ENCODE assay signal across 13 cellular contexts in the genomic region with DNA sequence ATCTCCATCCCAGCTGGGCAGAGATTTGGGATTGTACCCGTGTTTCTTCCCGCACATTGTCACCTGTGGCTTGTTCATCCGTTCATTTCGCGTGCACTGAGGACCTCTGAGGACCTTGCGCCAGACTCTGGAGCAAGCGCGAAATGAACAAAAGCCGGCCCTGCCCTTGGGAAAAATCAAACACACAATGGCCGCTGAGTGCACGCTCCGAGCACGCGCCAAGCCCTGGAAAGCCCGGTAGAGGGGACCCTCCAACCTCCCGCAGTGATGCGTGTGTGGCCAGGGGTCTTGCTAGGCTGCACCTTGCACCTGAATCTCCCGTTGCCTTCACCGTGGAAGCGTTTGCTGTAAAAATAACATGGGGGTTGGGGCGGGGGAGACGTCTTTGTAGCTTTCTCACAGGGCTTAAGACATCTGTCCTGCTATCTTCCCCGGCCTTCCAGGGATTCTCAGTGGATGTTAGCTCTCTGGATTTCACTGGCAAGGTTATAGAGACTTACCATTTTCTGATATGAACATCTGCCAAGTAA. TPM values are rescaled to one million over a fixed set of nuclear protein-coding genes. Genes with fewer than 3 reads are reported as not detected.
A peak's percentile ranks its signal among the peaks of the same experiment; 100 is the strongest.
DNase-seq lines count a peak whose midpoint lies in the region; ATAC-seq, FAIRE-seq and TF ChIP-seq lines count a peak whose summit lies in the region.
"Had no signal": no experiment of that assay in that cellular context is flagged by ENCODE, and none has a peak within 500 bp of the region (broad histone marks: within the 10 kb centered on the region; RNA-seq: fewer than 3 reads in every experiment).

No MANE protein-coding gene starts in this region.

- H3K27ac Mint-ChIP-seq in CD8-positive, alpha-beta T cell: no peak overlapping the region
- H3K27ac Mint-ChIP-seq in endodermal cell: peak overlapping the region; percentile 74

- H3K27me3 ChIP-seq in CD8-positive, alpha-beta T cell (ENCODE audit: insufficient read depth, low read length): no peaks in the 10 kb centered on the region
- H3K27me3 ChIP-seq in endodermal cell (ENCODE audit: control insufficient read depth, insufficient read depth, low read length, poor library complexity, severe bottlenecking): no peaks in the 10 kb centered on the region
- no peaks in the 10 kb centered on the region for H3K27me3 ChIP-seq in osteoblast (ENCODE audit: insufficient read depth, low read length)
- H3K27me3 ChIP-seq: MG63 had no signal

- peak overlapping the region; percentile 89 for H2AFZ ChIP-seq in osteoblast (ENCODE audit: low read length)

- ATAC-seq in CD8-positive, alpha-beta T cell: no peak
- ATAC-seq in HG03045 (IDR thresholded peaks at IDR 0.05; ENCODE audit: unreplicated experiment): no peak

- POLR2A ChIA-PET in CD8-positive, alpha-beta T cell (lab: Charles Lee): interaction anchor here (1.7 to 2.4 kb wide), 4 partner anchors 37 to 201 kb away, joined by 5 to 15 read pairs (median 9); partner anchors contain the start of genes ZNF777 and ZNF783

- 94 to 96% methylated on average over 19 to 23 of the region's 23 CpGs for WGBS in endodermal cell (ENCODE audit: insufficient coverage in 1 of 2, insufficient read length in 1 of 2), 2 experiments

- no peaks in the 10 kb centered on the region for H3K9me3 Mint-ChIP-seq in CD8-positive, alpha-beta T cell
- H3K9me3 Mint-ChIP-seq in endodermal cell: no peaks in the 10 kb centered on the region

- H3K4me3 Mint-ChIP-seq in CD8-positive, alpha-beta T cell: peak overlapping the region; percentile 73
- H3K4me3 Mint-ChIP-seq in endodermal cell: peak overlapping the region; percentile 65

- peak overlapping the region; percentile 79 for H3K4me2 ChIP-seq in osteoblast (ENCODE audit: insufficient read depth, low read length)

- no peaks in the 10 kb centered on the region for H3K9me3 ChIP-seq in CD8-positive, alpha-beta T cell (ENCODE audit: low read length)
- H3K9me3 ChIP-seq in endodermal cell (ENCODE audit: control insufficient read depth, low read length) (no peaks in the 10 kb centered on the region), osteoblast (ENCODE audit: low read depth, low read length) (no peaks in the 10 kb centered on the region)
- H3K9me3 ChIP-seq: MG63 had no signal

- no peaks in the 10 kb centered on the region for H3K27me3 Mint-ChIP-seq in CD8-positive, alpha-beta T cell (ENCODE audit: low read depth)
- H3K27me3 Mint-ChIP-seq in endodermal cell (ENCODE audit: insufficient read depth): peaks cover 19% of the 10 kb centered on the region

- no peak overlapping the region for H3K9ac ChIP-seq in endodermal cell (ENCODE audit: extremely low read depth, low read length, poor library complexity, severe bottlenecking)

- peaks cover under 1% of the 10 kb centered on the region for H3K36me3 Mint-ChIP-seq in CD8-positive, alpha-beta T cell
- H3K36me3 Mint-ChIP-seq in endodermal cell (ENCODE audit: low read depth): no peaks in the 10 kb centered on the region

- H3K79me2 ChIP-seq in osteoblast (ENCODE audit: insufficient read depth, low read length): no peaks in the 10 kb centered on the region

- no peak overlapping the region for H3K4me3 ChIP-seq in CD8-positive, alpha-beta T cell (ENCODE audit: low read depth, low read length)
- H3K4me3 ChIP-seq in endodermal cell (ENCODE audit: low read length): no peak overlapping the region
- peak overlapping the region; percentile 70 for H3K4me3 ChIP-seq in osteoblast (ENCODE audit: insufficient read depth, low read length)
- H3K4me3 ChIP-seq: MG63 had no signal

- no peak for TF ChIP-seq CTCF in CD8-positive, alpha-beta T cell (IDR thresholded peaks at IDR 0.05)
- TF ChIP-seq CTCF in endodermal cell (conservative IDR thresholded peaks at IDR 0.05): no peak
- no peak for TF ChIP-seq CTCF in osteoblast (IDR thresholded peaks at IDR 0.05; ENCODE audit: extremely low read depth, low read depth, low read length)

- H4K20me1 ChIP-seq in osteoblast (ENCODE audit: insufficient read depth, low read length): no peaks in the 10 kb centered on the region

- no peaks in the 10 kb centered on the region for H3K36me3 ChIP-seq in CD8-positive, alpha-beta T cell (ENCODE audit: insufficient read depth, low read length)
- no peaks in the 10 kb centered on the region for H3K36me3 ChIP-seq in endodermal cell (ENCODE audit: control insufficient read depth, insufficient read depth, low read length)
- no peaks in the 10 kb centered on the region for H3K36me3 ChIP-seq in osteoblast (ENCODE audit: insufficient read depth, low read length)
- H3K36me3 ChIP-seq: MG63 had no signal

- DNase-seq in CD8-positive, alpha-beta T cell: no peak
- DNase-seq in NCI-H1092 treated with DMSO at 0.1 percent for 48 hours (lab: John Stamatoyannopoulos, UW) (peak; percentile 64), endodermal cell (no peak), osteoblast (ENCODE audit: insufficient read length, low spot score, missing footprints) (peak; percentile 25), ecto neural progenitor cell (ENCODE audit: low spot score) (no peak), frontal cortex (ENCODE audit: low spot score in 2 of 2) (no peak), NCI-H524 (lab: John Stamatoyannopoulos, UW) (no peak)
- DNase-seq: DMS 273 treated with DMSO at 0.1 percent for 48 hours; MG63; NK-92 treated with Interleukin-12 subunit alpha and Interleukin-12 subunit beta, amount 100 ng/mL, for 24 hours had no signal

- CTCF ChIA-PET in CD8-positive, alpha-beta T cell (lab: Charles Lee): interaction anchor here (0.6 to 1.4 kb wide), 13 partner anchors 8 to 297 kb away, joined by 3 to 8 read pairs (median 4); partner anchors contain the start of genes ZNF425, ZNF777 and ZNF783

- H3K4me1 Mint-ChIP-seq in CD8-positive, alpha-beta T cell (ENCODE audit: low read depth): peaks cover 12% of the 10 kb centered on the region
- H3K4me1 Mint-ChIP-seq in endodermal cell: peaks cover 11% of the 10 kb centered on the region

- H3K4me1 ChIP-seq in CD8-positive, alpha-beta T cell (ENCODE audit: insufficient read depth, low read length): peaks cover 5% of the 10 kb centered on the region
- H3K4me1 ChIP-seq in endodermal cell (ENCODE audit: control insufficient read depth, insufficient read depth, low read length): no peaks in the 10 kb centered on the region
- H3K4me1 ChIP-seq in osteoblast (ENCODE audit: insufficient read depth, low read length): no peaks in the 10 kb centered on the region

- FAIRE-seq in frontal cortex (lab: Jason Lieb, UNC): no peak
- FAIRE-seq: endometrium, islet of Langerhans had no signal

- intact Hi-C loops in CD8-positive, alpha-beta T cell (cut with DNase I, micrococcal nuclease): loop anchor here (2.0 to 10.0 kb wide), 6 partner anchors 136 to 541 kb away; partner anchors contain the start of genes ZNF212 (in 1 of the 2), ZNF398 (in 1 of the 2) and ZNF425 (in 1 of the 2)

- H3K27ac ChIP-seq in CD8-positive, alpha-beta T cell (ENCODE audit: low read depth, low read length): no peak overlapping the region
- no peak overlapping the region for H3K27ac ChIP-seq in endodermal cell (ENCODE audit: low read depth, low read length)
- H3K27ac ChIP-seq in osteoblast (ENCODE audit: low read depth, low read length): no peak overlapping the region

RNA-seq across cellular contexts. Expression of gene ZNF777, which starts 37.4 kb away (rescaled TPM):
- 10 to 100 TPM; 21.0 to 22.2 TPM for total RNA-seq in CD8-positive, alpha-beta T cell
- 10 to 100 TPM in 1 of 2 donors, 1 to 10 TPM in 1; 9.7 to 11.1 TPM for total RNA-seq in endodermal cell
- polyA plus RNA-seq in endodermal cell (2013, experiment 1 of 2): 14.3 TPM
- polyA plus RNA-seq in endodermal cell (2013, experiment 2 of 2): 13.7 TPM
- 7.6 and 8.0 TPM in 2 replicates for total RNA-seq in osteoblast
- total RNA-seq in frontal cortex: 4.5 TPM

Comparison
In these comparisons a context has a peak if more than half of its experiments do, and no peak if none do; other contexts are left out.
1. DNase-seq: peak in NCI-H1092 treated with DMSO at 0.1 percent for 48 hours (single experiment) and osteoblast (single experiment); none in CD8-positive, alpha-beta T cell (0 of 7), endodermal cell (single experiment), ecto neural progenitor cell (single experiment), frontal cortex (0 of 2) and NCI-H524 (0 of 2).